Comparison of ENCODE assay signal across 8 cellular contexts in genomic region chr10:96719850-96720421, GRCh38. TPM values are rescaled to one million over a fixed set of nuclear protein-coding genes. Genes with fewer than 3 reads are reported as not detected.
DNase-seq lines count a peak whose midpoint lies in the region; ATAC-seq and TF ChIP-seq lines count a peak whose summit lies in the region.

No MANE protein-coding gene starts in this region.

- no peaks in the 10 kb centered on the region for H3K27me3 ChIP-seq in GM06990 (replicated peaks; ENCODE audit: control insufficient read depth, insufficient read depth, low read length)
- H3K27me3 ChIP-seq in neutrophil, result no peaks in the 10 kb centered on the region
- no peaks in the 10 kb centered on the region for H3K27me3 ChIP-seq in thoracic aorta (replicated peaks; ENCODE audit: insufficient read depth)

- H3K27ac ChIP-seq in HEK293 (ENCODE audit: extremely low read depth, low read depth, low read length), result peak overlapping the region; percentile 59; the same call in 1 of the 2 replicates
- peak overlapping the region; percentile 92 for H3K27ac ChIP-seq in neutrophil
- H3K27ac ChIP-seq in thoracic aorta, result no peak overlapping the region

- TF ChIP-seq CTCF in GM06990 (IDR thresholded peaks at IDR 0.05; ENCODE audit: insufficient read depth, low read length, poor library complexity, severe bottlenecking) (peak; percentile 92), HEK293 (tag by site-specific recombination; IDR thresholded peaks at IDR 0.05) (peak; percentile 91), fibroblast of villous mesenchyme (IDR thresholded peaks at IDR 0.05; ENCODE audit: insufficient read depth, low read depth, low read length) (peak; percentile 8), neutrophil (IDR thresholded peaks at IDR 0.05) (peak; percentile 65), thoracic aorta (IDR thresholded peaks at IDR 0.05) (no peak)

- H3K4me1 ChIP-seq in HEK293 (ENCODE audit: control insufficient read depth, insufficient read depth, low read length), result 0 out of 2 replicates have a peak, but pooled peaks cover 3% of the 10 kb centered on the region
- peaks cover 52% of the 10 kb centered on the region in 2 experiments for H3K4me1 ChIP-seq in neutrophil (ENCODE audit: control insufficient read depth in 1 of 2, insufficient read depth in 1 of 2, low read depth in 1 of 2, low read length in 1 of 2)
- H3K4me1 ChIP-seq in thoracic aorta (ENCODE audit: control insufficient read depth in 1 of 2, low read depth in 2 of 2), result peaks cover 4 to 14% of the 10 kb centered on the region in 2 donors

- no peaks in the 10 kb centered on the region for H3K36me3 ChIP-seq in GM06990 (ENCODE audit: control insufficient read depth, insufficient read depth, low read length)
- no peaks in the 10 kb centered on the region for H3K36me3 ChIP-seq in HEK293 (ENCODE audit: control insufficient read depth in 2 of 2, insufficient read depth in 1 of 2, low read length in 2 of 2)
- no peaks in the 10 kb centered on the region for H3K36me3 ChIP-seq in neutrophil
- H3K36me3 ChIP-seq in thoracic aorta, result no peaks in the 10 kb centered on the region

- peak overlapping the region; percentile 74 for H3K4me3 ChIP-seq in GM06990 (replicated peaks; ENCODE audit: low read depth, low read length)
- peak overlapping the region; percentile 51 for H3K4me3 ChIP-seq in HEK293 (ENCODE audit: low read depth, low read length)
- H3K4me3 ChIP-seq in fibroblast of villous mesenchyme (ENCODE audit: low read depth, low read length), result peak overlapping the region; percentile 10
- peak overlapping the region; percentile 85 to 91 for H3K4me3 ChIP-seq in neutrophil (ENCODE audit: low read depth in 1 of 2, low read length in 1 of 2)
- peak overlapping the region; percentile 87 for H3K4me3 ChIP-seq in thoracic aorta

- CTCF ChIA-PET in HEK293 (lab: Yijun Ruan, JAX), result interaction anchor here (0.7 to 0.8 kb wide), 2 partner anchors 9 to 168 kb away, joined by 3 to 4 read pairs; no protein-coding TSS in a partner anchor

- ATAC-seq in thoracic aorta (ENCODE audit: insufficient number of reproducible peaks, low FRiP score, low read depth), result no peak

- peak; percentile 84 for DNase-seq in GM06990 (ENCODE audit: extremely low read depth, insufficient read length)
- peak; percentile 96 for DNase-seq in NAMALWA (ENCODE audit: low spot score)
- peak; percentile 84 for DNase-seq in activated CD8-positive, alpha-beta memory T cell treated with anti-CD3 and anti-CD28 coated beads, Interleukin-2, amount 50 U/mL, for 48 hours
- DNase-seq in fibroblast of villous mesenchyme (ENCODE audit: low read depth), result no peak
- DNase-seq in thoracic aorta (ENCODE audit: low spot score), result no peak
- no peak for DNase-seq in epidermal melanocyte (ENCODE audit: insufficient read length, low spot score)

- H3K9me3 ChIP-seq in HEK293 (ENCODE audit: control insufficient read depth, insufficient read depth, low read depth, low read length), result no peaks in the 10 kb centered on the region
- no peaks in the 10 kb centered on the region for H3K9me3 ChIP-seq in neutrophil
- H3K9me3 ChIP-seq in thoracic aorta, result no peaks in the 10 kb centered on the region

- POLR2A ChIA-PET in HEK293 (lab: Yijun Ruan, JAX), result no interaction called here

TF ChIP-seq in HEK293, 187 proteins besides CTCF, POLR2A, EP300 and RAD21 (continues in another document):
- no peak for TF ChIP-seq ZNF670 (tag by site-specific recombination; IDR thresholded peaks at IDR 0.05; ENCODE audit: low read depth)
- TF ChIP-seq ZBTB26 (tag by site-specific recombination; optimal IDR thresholded peaks at IDR 0.05), result peak; percentile 81
- TF ChIP-seq ZNF280C (tag by site-specific recombination; IDR thresholded peaks at IDR 0.05), result no peak
- TF ChIP-seq GLI2 (tag by site-specific recombination; IDR thresholded peaks at IDR 0.05; ENCODE audit: borderline replicate concordance, low read depth), result no peak
- TF ChIP-seq ZNF423 (tag by site-specific recombination; IDR thresholded peaks at IDR 0.05), result peak; percentile 65; the same call in 1 of the 2 replicates
- 0 out of 2 replicates have a peak, but pooled peaks have one; percentile 45 for TF ChIP-seq ZXDB (tag by site-specific recombination; IDR thresholded peaks at IDR 0.05)
- TF ChIP-seq ZNF341 (tag by site-specific recombination; IDR thresholded peaks at IDR 0.05; ENCODE audit: low read depth), result peak; percentile 71
- no peak for TF ChIP-seq ZFP3 (tag by site-specific recombination; IDR thresholded peaks at IDR 0.05; ENCODE audit: low read depth)
- no peak for TF ChIP-seq ZNF169 (tag by site-specific recombination; IDR thresholded peaks at IDR 0.05)
- TF ChIP-seq ZEB2 (tag by site-specific recombination; IDR thresholded peaks at IDR 0.05), result 0 out of 2 replicates have a peak, but pooled peaks have one; percentile 31
- TF ChIP-seq KLF17 (tag by site-specific recombination; IDR thresholded peaks at IDR 0.05), result 0 out of 2 replicates have a peak, but pooled peaks have one; percentile 38
- TF ChIP-seq ZBTB8A (tag by site-specific recombination; IDR thresholded peaks at IDR 0.05), result peak; percentile 65
- 0 out of 2 replicates have a peak, but pooled peaks have one; percentile 55 for TF ChIP-seq ZNF580 (tag by site-specific recombination; IDR thresholded peaks at IDR 0.05)
- peak; percentile 75 for TF ChIP-seq ZNF2 (tag by site-specific recombination; IDR thresholded peaks at IDR 0.05)
- TF ChIP-seq ZFP37 (tag by site-specific recombination; IDR thresholded peaks at IDR 0.05), result peak; percentile 83; the same call in 1 of the 2 replicates
- TF ChIP-seq, protein P1, sequence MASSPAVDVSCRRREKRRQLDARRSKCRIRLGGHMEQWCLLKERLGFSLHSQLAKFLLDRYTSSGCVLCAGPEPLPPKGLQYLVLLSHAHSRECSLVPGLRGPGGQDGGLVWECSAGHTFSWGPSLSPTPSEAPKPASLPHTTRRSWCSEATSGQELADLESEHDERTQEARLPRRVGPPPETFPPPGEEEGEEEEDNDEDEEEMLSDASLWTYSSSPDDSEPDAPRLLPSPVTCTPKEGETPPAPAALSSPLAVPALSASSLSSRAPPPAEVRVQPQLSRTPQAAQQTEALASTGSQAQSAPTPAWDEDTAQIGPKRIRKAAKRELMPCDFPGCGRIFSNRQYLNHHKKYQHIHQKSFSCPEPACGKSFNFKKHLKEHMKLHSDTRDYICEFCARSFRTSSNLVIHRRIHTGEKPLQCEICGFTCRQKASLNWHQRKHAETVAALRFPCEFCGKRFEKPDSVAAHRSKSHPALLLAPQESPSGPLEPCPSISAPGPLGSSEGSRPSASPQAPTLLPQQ (tag by site-specific recombination; IDR thresholded peaks at IDR 0.05), result peak; percentile 56
- peak; percentile 76; the same call in 1 of the 2 replicates for TF ChIP-seq ZBTB48 (tag by site-specific recombination; IDR thresholded peaks at IDR 0.05)
- TF ChIP-seq ZNF791 (tag by site-specific recombination; IDR thresholded peaks at IDR 0.05), result no peak

RNA-seq across cellular contexts. Expression of gene PIK3AP1, which starts 0.4 kb away (rescaled TPM):
- total RNA-seq in fibroblast of villous mesenchyme, result under 0.01 TPM in 1 of 2 replicates, not detected in the other
- total RNA-seq in thoracic aorta, result 10 to 100 TPM; 20.2 to 23.6 TPM

Comparison
In these comparisons a context has a peak if more than half of its experiments do, and no peak if none do; other contexts are left out.
1. DNase-seq: peak in GM06990 (single experiment), NAMALWA (single experiment) and activated CD8-positive, alpha-beta memory T cell treated with anti-CD3 and anti-CD28 coated beads, Interleukin-2, amount 50 U/mL, for 48 hours (single experiment); none in fibroblast of villous mesenchyme (single experiment), thoracic aorta (single experiment) and epidermal melanocyte (single experiment).
2. H3K4me3 ChIP-seq: peak in every context shown above with its lines; median percentile 88 in neutrophil; 87 in thoracic aorta; 74 in GM06990; 51 in HEK293; 10 in fibroblast of villous mesenchyme.
3. H3K27ac ChIP-seq: peak in HEK293 (single experiment) and neutrophil (single experiment); none in thoracic aorta (0 of 2).
4. RNA of gene PIK3AP1, which starts 0.4 kb away (total RNA-seq): 20.2 to 23.6 TPM in thoracic aorta; under 0.01 TPM in fibroblast of villous mesenchyme; every median in the first group is over 10 times any median in the second.